10 cellular contexts compared by ENCODE assay signal in the genomic region with DNA sequence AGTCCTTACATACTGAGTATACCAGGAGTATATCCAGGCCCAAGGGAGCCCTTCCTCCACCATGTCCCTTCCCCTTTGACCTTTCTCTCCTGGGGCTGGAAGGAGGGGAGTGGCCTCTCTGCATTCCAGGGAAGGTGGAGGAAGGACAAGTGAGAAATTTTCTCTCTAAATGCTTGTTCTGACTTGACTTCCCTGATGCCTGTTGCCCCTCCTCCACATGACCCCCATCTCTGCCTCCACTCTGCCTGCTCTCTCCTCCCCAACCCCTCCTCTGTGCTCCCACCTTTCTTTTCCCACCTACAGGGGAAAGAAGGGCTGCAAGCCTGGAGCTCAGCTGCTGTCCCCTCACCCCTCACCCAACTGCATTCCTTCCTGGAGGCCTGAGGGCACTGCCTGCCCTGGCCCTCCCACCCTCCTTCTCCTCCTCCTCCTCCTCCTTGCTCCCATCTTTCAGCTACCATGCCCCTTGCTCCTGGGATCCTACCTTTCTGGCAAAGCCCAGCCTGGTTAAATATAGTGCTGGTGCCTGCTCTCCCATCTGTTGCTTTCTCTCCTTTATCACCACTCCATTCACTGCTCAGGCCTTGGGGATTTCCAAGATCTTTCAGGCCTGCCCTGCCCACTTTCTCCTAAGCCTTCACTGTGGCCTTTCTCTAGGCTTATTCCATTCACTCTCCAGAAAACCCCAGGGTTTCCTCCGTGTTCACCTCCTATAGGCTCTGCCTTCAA. TPM values are rescaled to one million over a fixed set of nuclear protein-coding genes. Genes with fewer than 3 reads are reported as not detected.
DNase-seq lines count a peak whose midpoint lies in the region; FAIRE-seq and TF ChIP-seq lines count a peak whose summit lies in the region.
"Had no signal": no experiment of that assay in that cellular context is flagged by ENCODE, and none has a peak within 500 bp of the region (broad histone marks: within the 10 kb centered on the region; RNA-seq: fewer than 3 reads in every experiment).

No MANE protein-coding gene starts in this region.

- H3K9me3 ChIP-seq in kidney (ENCODE audit: control insufficient read depth in 1 of 2, low read length in 2 of 2), result no peaks in the 10 kb centered on the region
- H3K9me3 ChIP-seq in thyroid gland, result no peaks in the 10 kb centered on the region

- no peak for FAIRE-seq in kidney (lab: Jason Lieb, UNC)
- no peak for FAIRE-seq in GM19239 (lab: Jason Lieb, UNC)
- FAIRE-seq: A204.1 had no signal

- no peak for TF ChIP-seq POLR2A in thyroid gland (IDR thresholded peaks at IDR 0.05)

- H3K27me3 Mint-ChIP-seq in T-helper 1 cell treated with Interleukin-12 subunit alpha and Interleukin-12 subunit beta and Interleukin-4 antibody, amounts not matched to agents 30 μg/mL and 1 μg/mL, for 36 hours (ENCODE audit: low read depth), result no peaks in the 10 kb centered on the region

- intact Hi-C loops in kidney (cut with DNase I), result no loop called here
- intact Hi-C loops in thyroid gland (cut with DNase I), result loop anchor here (10.0 kb wide), 1 partner anchor 203 kb away; no protein-coding TSS in a partner anchor

- peaks cover 6% of the 10 kb centered on the region for H3K4me1 Mint-ChIP-seq in T-helper 1 cell treated with Interleukin-12 subunit alpha and Interleukin-12 subunit beta and Interleukin-4 antibody, amounts not matched to agents 30 μg/mL and 1 μg/mL, for 36 hours (ENCODE audit: low read depth)

- H3K27ac ChIP-seq in kidney (ENCODE audit: low read depth in 2 of 2, low read length in 2 of 2) (peak overlapping the region; percentile 75 to 76), thyroid gland (peak overlapping the region in 2 of 3 donors; percentile 21 to 61)

- no peak overlapping the region for H3K4me3 Mint-ChIP-seq in T-helper 1 cell treated with Interleukin-12 subunit alpha and Interleukin-12 subunit beta and Interleukin-4 antibody, amounts not matched to agents 30 μg/mL and 1 μg/mL, for 36 hours

- H3K4me3 ChIP-seq in cardiac fibroblast (replicated peaks in 1 of 2; ENCODE audit: low read depth in 2 of 2, low read length in 2 of 2) (no peak overlapping the region), kidney (ENCODE audit: low read length in 2 of 2) (no peak overlapping the region), thyroid gland (replicated peaks in 1 of 3) (no peak overlapping the region)

- WGBS in thyroid gland, 2 donors, result 32 to 36% methylated on average over 1 of the region's 1 CpG

- H3K36me3 ChIP-seq in kidney (ENCODE audit: control insufficient read depth in 1 of 2, insufficient read depth in 2 of 2, low read length in 2 of 2) (no peaks in the 10 kb centered on the region), thyroid gland (no peaks in the 10 kb centered on the region)

- H3K27me3 ChIP-seq in thyroid gland, result no peaks in the 10 kb centered on the region

- DNase-seq in T-helper 1 cell (no peak), cardiac fibroblast (ENCODE audit: low read depth in 2 of 2) (peak; percentile 45 to 48), kidney (no peak), thyroid gland (peak; percentile 40 to 42), GM19239 (ENCODE audit: insufficient read length, low spot score) (no peak), RPMI8226 (no peak), AML-193 (lab: John Stamatoyannopoulos, UW) (no peak)
- DNase-seq: NCI-H510A had no signal

- peak overlapping the region; percentile 69 for H3K27ac Mint-ChIP-seq in T-helper 1 cell treated with Interleukin-12 subunit alpha and Interleukin-12 subunit beta and Interleukin-4 antibody, amounts not matched to agents 30 μg/mL and 1 μg/mL, for 36 hours

- H3K4me1 ChIP-seq in kidney (ENCODE audit: control insufficient read depth in 1 of 2, insufficient read depth in 1 of 2, low read depth in 1 of 2, low read length in 2 of 2) (peaks cover 19 to 28% of the 10 kb centered on the region in 2 donors), thyroid gland (peaks cover 13 to 14% of the 10 kb centered on the region in 2 donors)

- no peaks in the 10 kb centered on the region for H3K9me3 Mint-ChIP-seq in T-helper 1 cell treated with Interleukin-12 subunit alpha and Interleukin-12 subunit beta and Interleukin-4 antibody, amounts not matched to agents 30 μg/mL and 1 μg/mL, for 36 hours

- peak overlapping the region in 1 of 2 donors; percentile 8 for H3K9ac ChIP-seq in kidney (ENCODE audit: low read length in 2 of 2)

- no peak for TF ChIP-seq CTCF in cardiac fibroblast (IDR thresholded peaks at IDR 0.05; ENCODE audit: low read depth, low read length)
- TF ChIP-seq CTCF in kidney (IDR thresholded peaks at IDR 0.05; ENCODE audit: borderline replicate concordance, extremely low read depth, insufficient read depth), result no peak
- no peak for TF ChIP-seq CTCF in thyroid gland (IDR thresholded peaks at IDR 0.05)

- no peaks in the 10 kb centered on the region for H3K36me3 Mint-ChIP-seq in T-helper 1 cell treated with Interleukin-12 subunit alpha and Interleukin-12 subunit beta and Interleukin-4 antibody, amounts not matched to agents 30 μg/mL and 1 μg/mL, for 36 hours (ENCODE audit: low read depth)

RNA-seq across cellular contexts. Expression of a gene that starts 8.5 kb away (rescaled TPM):
- 122 TPM for total RNA-seq in kidney
- 40.4 TPM for polyA plus RNA-seq in kidney (ENCODE audit: insufficient read depth, low read depth, low replicate concordance)
- 10 to 100 TPM; 55.1 to 86.7 (median 79.6) TPM for total RNA-seq in thyroid gland

RNA-seq across cellular contexts. Expression of a gene that starts 32.5 kb away (rescaled TPM):
- 22.3 TPM for total RNA-seq in kidney
- polyA plus RNA-seq in kidney (ENCODE audit: insufficient read depth, low read depth, low replicate concordance), result 27.1 TPM
- 10 to 100 TPM; 10.7 to 20.9 (median 16.7) TPM for total RNA-seq in thyroid gland

RNA-seq across cellular contexts. Expression of a gene that starts 39.3 kb away (rescaled TPM):
- 15.2 TPM for total RNA-seq in kidney
- polyA plus RNA-seq in kidney (ENCODE audit: insufficient read depth, low read depth, low replicate concordance), result 44.1 TPM
- 1 to 10 TPM; 3.5 to 7.9 (median 5.9) TPM for total RNA-seq in thyroid gland

RNA-seq across cellular contexts. Expression of a gene that starts 49.4 kb away (rescaled TPM):
- total RNA-seq in kidney (76.7 TPM), thyroid gland (100 to 1,000 TPM in 2 of 4 donors, 10 to 100 TPM in 2; 50.4 to 177 (median 94.8) TPM)
- 83.2 TPM for polyA plus RNA-seq in kidney (ENCODE audit: insufficient read depth, low read depth, low replicate concordance)

RNA-seq across cellular contexts. Expression of a gene that starts 49.8 kb away (rescaled TPM):
- total RNA-seq in kidney, result 709 TPM
- polyA plus RNA-seq in kidney (ENCODE audit: insufficient read depth, low read depth, low replicate concordance), result 345 TPM
- 100 to 1,000 TPM; 437 to 789 (median 587) TPM for total RNA-seq in thyroid gland

Comparison
In these comparisons a context has a peak if more than half of its experiments do, and no peak if none do; other contexts are left out.
1. DNase-seq: peak in cardiac fibroblast (2 of 2) and thyroid gland (2 of 2); none in T-helper 1 cell (0 of 5), kidney (single experiment), GM19239 (single experiment), RPMI8226 (single experiment) and AML-193 (0 of 2).